1 cellular context compared by ENCODE assay signal in the genomic region with DNA sequence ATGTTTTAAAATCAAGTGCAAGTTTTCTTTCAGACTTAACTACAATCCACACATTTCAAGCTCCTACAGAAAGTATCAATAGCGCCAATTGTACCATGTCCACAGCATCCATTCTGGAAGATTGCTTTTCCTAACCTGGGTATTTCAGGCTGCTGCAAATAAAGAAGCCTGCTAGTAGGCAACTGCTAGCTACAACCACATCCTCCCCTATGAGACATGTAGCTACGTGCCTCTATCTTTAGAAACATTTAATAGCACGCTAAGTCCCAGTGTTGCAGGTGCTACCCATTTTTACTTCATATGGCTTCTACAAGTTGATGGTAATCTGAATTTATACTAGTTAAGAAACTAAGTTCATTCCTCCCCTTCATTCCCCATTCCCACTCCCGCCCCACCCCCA.
TF ChIP-seq lines count a peak whose summit lies in the region.

No MANE protein-coding gene starts in this region.

TF ChIP-seq in HEK293, 187 proteins besides CTCF, POLR2A, EP300 and RAD21:
- TF ChIP-seq ZEB2 (tag by site-specific recombination; IDR thresholded peaks at IDR 0.05), result no peak
- no peak for TF ChIP-seq ZNF777 (tag by site-specific recombination; IDR thresholded peaks at IDR 0.05; ENCODE audit: borderline replicate concordance)
- peak; percentile 58; the same call in 1 of the 2 replicates for TF ChIP-seq ZNF133 (tag by site-specific recombination; IDR thresholded peaks at IDR 0.05)
TF ChIP-seq in HEK293: peak in this region for 1.
